1 cellular context compared by ENCODE assay signal in genomic region chr6:11093591-11094410, GRCh38.
TF ChIP-seq lines count a peak whose summit lies in the region.

Gene SMIM13 (plus strand): TSS chr6:11093834. CDS start chr6:11094314, 480 bp downstream.

TF ChIP-seq in HepG2, 621 proteins besides CTCF, POLR2A, EP300 and RAD21 (continued from another document and continues in another):
- TF ChIP-seq, protein P1, sequence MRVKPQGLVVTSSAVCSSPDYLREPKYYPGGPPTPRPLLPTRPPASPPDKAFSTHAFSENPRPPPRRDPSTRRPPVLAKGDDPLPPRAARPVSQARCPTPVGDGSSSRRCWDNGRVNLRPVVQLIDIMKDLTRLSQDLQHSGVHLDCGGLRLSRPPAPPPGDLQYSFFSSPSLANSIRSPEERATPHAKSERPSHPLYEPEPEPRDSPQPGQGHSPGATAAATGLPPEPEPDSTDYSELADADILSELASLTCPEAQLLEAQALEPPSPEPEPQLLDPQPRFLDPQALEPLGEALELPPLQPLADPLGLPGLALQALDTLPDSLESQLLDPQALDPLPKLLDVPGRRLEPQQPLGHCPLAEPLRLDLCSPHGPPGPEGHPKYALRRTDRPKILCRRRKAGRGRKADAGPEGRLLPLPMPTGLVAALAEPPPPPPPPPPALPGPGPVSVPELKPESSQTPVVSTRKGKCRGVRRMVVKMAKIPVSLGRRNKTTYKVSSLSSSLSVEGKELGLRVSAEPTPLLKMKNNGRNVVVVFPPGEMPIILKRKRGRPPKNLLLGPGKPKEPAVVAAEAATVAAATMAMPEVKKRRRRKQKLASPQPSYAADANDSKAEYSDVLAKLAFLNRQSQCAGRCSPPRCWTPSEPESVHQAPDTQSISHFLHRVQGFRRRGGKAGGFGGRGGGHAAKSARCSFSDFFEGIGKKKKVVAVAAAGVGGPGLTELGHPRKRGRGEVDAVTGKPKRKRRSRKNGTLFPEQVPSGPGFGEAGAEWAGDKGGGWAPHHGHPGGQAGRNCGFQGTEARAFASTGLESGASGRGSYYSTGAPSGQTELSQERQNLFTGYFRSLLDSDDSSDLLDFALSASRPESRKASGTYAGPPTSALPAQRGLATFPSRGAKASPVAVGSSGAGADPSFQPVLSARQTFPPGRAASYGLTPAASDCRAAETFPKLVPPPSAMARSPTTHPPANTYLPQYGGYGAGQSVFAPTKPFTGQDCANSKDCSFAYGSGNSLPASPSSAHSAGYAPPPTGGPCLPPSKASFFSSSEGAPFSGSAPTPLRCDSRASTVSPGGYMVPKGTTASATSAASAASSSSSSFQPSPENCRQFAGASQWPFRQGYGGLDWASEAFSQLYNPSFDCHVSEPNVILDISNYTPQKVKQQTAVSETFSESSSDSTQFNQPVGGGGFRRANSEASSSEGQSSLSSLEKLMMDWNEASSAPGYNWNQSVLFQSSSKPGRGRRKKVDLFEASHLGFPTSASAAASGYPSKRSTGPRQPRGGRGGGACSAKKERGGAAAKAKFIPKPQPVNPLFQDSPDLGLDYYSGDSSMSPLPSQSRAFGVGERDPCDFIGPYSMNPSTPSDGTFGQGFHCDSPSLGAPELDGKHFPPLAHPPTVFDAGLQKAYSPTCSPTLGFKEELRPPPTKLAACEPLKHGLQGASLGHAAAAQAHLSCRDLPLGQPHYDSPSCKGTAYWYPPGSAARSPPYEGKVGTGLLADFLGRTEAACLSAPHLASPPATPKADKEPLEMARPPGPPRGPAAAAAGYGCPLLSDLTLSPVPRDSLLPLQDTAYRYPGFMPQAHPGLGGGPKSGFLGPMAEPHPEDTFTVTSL (CRISPR knock-in tag; IDR thresholded peaks at IDR 0.05; ENCODE audit: borderline replicate concordance): peak; percentile 82
- TF ChIP-seq ZNF136 (CRISPR knock-in tag; IDR thresholded peaks at IDR 0.05; ENCODE audit: low read depth) (peak; percentile 89), HOXA3 (CRISPR knock-in tag; IDR thresholded peaks at IDR 0.05) (peak; percentile 90), ZNF484 (CRISPR knock-in tag; IDR thresholded peaks at IDR 0.05; ENCODE audit: borderline replicate concordance, low read depth) (peak; percentile 87; the same call in 1 of the 2 replicates), CEBPZ (IDR thresholded peaks at IDR 0.05; ENCODE audit: low read length) (no peak), SIN3B (IDR thresholded peaks at IDR 0.05; ENCODE audit: low read length) (no peak; the same call in 1 of the 2 replicates), SMAD1 (CRISPR knock-in tag; IDR thresholded peaks at IDR 0.05; ENCODE audit: borderline replicate concordance, low read depth) (peak; percentile 94; the same call in 1 of the 2 replicates), ZNF660 (CRISPR knock-in tag; IDR thresholded peaks at IDR 0.05; ENCODE audit: borderline replicate concordance, low read depth) (no peak), TAF15 (IDR thresholded peaks at IDR 0.05; ENCODE audit: low read depth, low read length, poor library complexity, severe bottlenecking) (peak; percentile 83), WIZ (CRISPR knock-in tag; IDR thresholded peaks at IDR 0.05) (no peak), ZNF441 (CRISPR knock-in tag; IDR thresholded peaks at IDR 0.05; ENCODE audit: borderline replicate concordance) (no peak), IRX3 (CRISPR knock-in tag; IDR thresholded peaks at IDR 0.05; ENCODE audit: borderline replicate concordance, low read depth) (peak; percentile 86; the same call in 1 of the 2 replicates), BCL3 (CRISPR knock-in tag; IDR thresholded peaks at IDR 0.05) (peak; percentile 87), FOXO1 (CRISPR knock-in tag; IDR thresholded peaks at IDR 0.05) (peak; percentile 52; the same call in 1 of the 2 replicates), TBL1XR1 (IDR thresholded peaks at IDR 0.05; ENCODE audit: borderline replicate concordance, low read length, partially characterized antibody) (peak; percentile 60), ZNF350 (CRISPR knock-in tag; IDR thresholded peaks at IDR 0.05; ENCODE audit: borderline replicate concordance, low read depth) (peak; percentile 93), HINFP (CRISPR knock-in tag; IDR thresholded peaks at IDR 0.05; ENCODE audit: low read depth) (peak; percentile 78; the same call in 1 of the 2 replicates), ZNF768 (CRISPR knock-in tag; IDR thresholded peaks at IDR 0.05) (peak; percentile 69), SOX13 (IDR thresholded peaks at IDR 0.05) (peak; percentile 59), SOX13 (CRISPR knock-in tag; conservative IDR thresholded peaks at IDR 0.05 in 1 of 2, IDR thresholded peaks at IDR 0.05 in 1 of 2) (peak in 1 of 2 experiments; percentile 20; a peak in 1 of 4 replicates), IKZF1 (IDR thresholded peaks at IDR 0.05) (no peak), SNAPC2 (CRISPR knock-in tag; IDR thresholded peaks at IDR 0.05) (peak; percentile 94), SRY (CRISPR knock-in tag; IDR thresholded peaks at IDR 0.05) (peak; percentile 88; the same call in 1 of the 2 replicates), HDAC1 (CRISPR knock-in tag; IDR thresholded peaks at IDR 0.05) (peak; percentile 98), ZBTB1 (CRISPR knock-in tag; IDR thresholded peaks at IDR 0.05; ENCODE audit: borderline replicate concordance) (no peak), PRDM4 (CRISPR knock-in tag; IDR thresholded peaks at IDR 0.05; ENCODE audit: borderline replicate concordance) (no peak), ZHX2 (IDR thresholded peaks at IDR 0.05; ENCODE audit: low read depth) (peak; percentile 63; the same call in 1 of the 2 replicates), ZHX2 (CRISPR knock-in tag; IDR thresholded peaks at IDR 0.05; ENCODE audit: borderline replicate concordance) (no peak), KAT8 (CRISPR knock-in tag; IDR thresholded peaks at IDR 0.05) (peak; percentile 93), SATB2 (CRISPR knock-in tag; IDR thresholded peaks at IDR 0.05) (no peak; the same call in 1 of the 2 replicates), ISX (CRISPR knock-in tag; conservative IDR thresholded peaks at IDR 0.05) (peak; percentile 31), ZNF496 (CRISPR knock-in tag; IDR thresholded peaks at IDR 0.05; ENCODE audit: insufficient replicate concordance) (no peak), NR2F1 (CRISPR knock-in tag; IDR thresholded peaks at IDR 0.05) (no peak), ZNF546 (CRISPR knock-in tag; conservative IDR thresholded peaks at IDR 0.05) (peak; percentile 79; the same call in 1 of the 2 replicates), SIN3A (IDR thresholded peaks at IDR 0.05; ENCODE audit: borderline replicate concordance, low read depth, low read length) (peak; percentile 61; the same call in 1 of the 2 replicates)
- TF ChIP-seq, protein P2, sequence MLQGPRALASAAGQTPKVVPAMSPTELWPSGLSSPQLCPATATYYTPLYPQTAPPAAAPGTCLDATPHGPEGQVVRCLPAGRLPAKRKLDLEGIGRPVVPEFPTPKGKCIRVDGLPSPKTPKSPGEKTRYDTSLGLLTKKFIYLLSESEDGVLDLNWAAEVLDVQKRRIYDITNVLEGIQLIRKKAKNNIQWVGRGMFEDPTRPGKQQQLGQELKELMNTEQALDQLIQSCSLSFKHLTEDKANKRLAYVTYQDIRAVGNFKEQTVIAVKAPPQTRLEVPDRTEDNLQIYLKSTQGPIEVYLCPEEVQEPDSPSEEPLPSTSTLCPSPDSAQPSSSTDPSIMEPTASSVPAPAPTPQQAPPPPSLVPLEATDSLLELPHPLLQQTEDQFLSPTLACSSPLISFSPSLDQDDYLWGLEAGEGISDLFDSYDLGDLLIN (CRISPR knock-in tag; IDR thresholded peaks at IDR 0.05; ENCODE audit: borderline replicate concordance): peak; percentile 87
